ENCODE assay signal across 21 cellular contexts in genomic region chr18:63532471-63532870, GRCh38. TPM values are rescaled to one million over a fixed set of nuclear protein-coding genes. Genes with fewer than 3 reads are reported as not detected.
A peak's percentile ranks its signal among the peaks of the same experiment; 100 is the strongest.
DNase-seq lines count a peak whose midpoint lies in the region; ATAC-seq, FAIRE-seq and TF ChIP-seq lines count a peak whose summit lies in the region.
"Had no signal": no experiment of that assay in that cellular context is flagged by ENCODE, and none has a peak within 500 bp of the region (broad histone marks: within the 10 kb centered on the region; RNA-seq: fewer than 3 reads in every experiment).

No MANE protein-coding gene starts in this region.

- CTCF ChIA-PET in activated CD4-positive, alpha-beta T cell treated with anti-CD3 and anti-CD28 coated beads for 36 hours (lab: Charles Lee) = interaction anchor here (1.5 to 1.7 kb wide), 2 partner anchors 13 to 14 kb away, joined by 3 to 4 read pairs; no protein-coding TSS in a partner anchor

- peak overlapping the region in 3 of 4 donors; percentile 28 to 86 (median 83) for H3K27ac ChIP-seq in esophagus squamous epithelium
- H3K27ac ChIP-seq: 22Rv1, A549, C4-2B had no signal

- H3K27me3 Mint-ChIP-seq in activated CD4-positive, alpha-beta T cell treated with anti-CD3 and anti-CD28 coated beads for 36 hours = peaks cover 22% of the 10 kb centered on the region

- no peaks in the 10 kb centered on the region for H3K36me3 ChIP-seq in esophagus squamous epithelium

- H3K27me3 ChIP-seq in esophagus squamous epithelium = no peaks in the 10 kb centered on the region

- DNase-seq in activated CD4-positive, alpha-beta T cell treated with anti-CD3 and anti-CD28 coated beads for 36 hours = no peak
- no peak for DNase-seq in activated CD4-positive, alpha-beta T cell treated with anti-CD3 and anti-CD28 coated beads, Interleukin-2, amount 50 U/mL, for 4 hours
- DNase-seq in GM12891 (ENCODE audit: insufficient read length, low spot score) = no peak
- DNase-seq in esophagus squamous epithelium (lab: John Stamatoyannopoulos, UW) = no peak
- DNase-seq in stimulated activated CD4-positive, alpha-beta T cell treated with anti-CD3 and anti-CD28 coated beads, Interleukin-2, amount 100 ng/mL, for 24 hours = no peak
- DNase-seq: AML-193; Caco-2; CD4-positive, alpha-beta T cell; DMS79; GDM1; H9; IMR-90 had no signal

- no peak for FAIRE-seq in GM12891 (lab: Jason Lieb, UNC)
- FAIRE-seq: A549, H1, HTR-8/SVneo had no signal

- no peaks in the 10 kb centered on the region for H3K4me1 Mint-ChIP-seq in activated CD4-positive, alpha-beta T cell treated with anti-CD3 and anti-CD28 coated beads for 36 hours
- H3K4me1 Mint-ChIP-seq: H9 had no signal

- no peak overlapping the region for H3K4me3 Mint-ChIP-seq in activated CD4-positive, alpha-beta T cell treated with anti-CD3 and anti-CD28 coated beads for 36 hours
- H3K4me3 Mint-ChIP-seq: CD4-positive, alpha-beta T cell; H9 had no signal

- no peaks in the 10 kb centered on the region for H3K9me3 ChIP-seq in esophagus squamous epithelium
- H3K9me3 ChIP-seq: A549, Caco-2 had no signal

- no peak overlapping the region for H3K4me3 ChIP-seq in esophagus squamous epithelium
- H3K4me3 ChIP-seq: A549 had no signal

- TF ChIP-seq CTCF in esophagus squamous epithelium (IDR thresholded peaks at IDR 0.05) = no peak

- POLR2A ChIA-PET in activated CD4-positive, alpha-beta T cell treated with anti-CD3 and anti-CD28 coated beads for 36 hours (lab: Charles Lee) = no interaction called here

- intact Hi-C loops in activated CD4-positive, alpha-beta T cell treated with anti-CD3 and anti-CD28 coated beads for 36 hours (cut with DNase I, micrococcal nuclease) = no loop called here
- intact Hi-C loops in esophagus squamous epithelium (cut with DNase I) = no loop called here

- ATAC-seq in activated CD4-positive, alpha-beta T cell treated with anti-CD3 and anti-CD28 coated beads for 36 hours = peak; percentile 47
- ATAC-seq in HG03432 (IDR thresholded peaks at IDR 0.05; ENCODE audit: unreplicated experiment) (peak; percentile 51), HG03159 (IDR thresholded peaks at IDR 0.05; ENCODE audit: unreplicated experiment) (no peak)
- ATAC-seq: A549 had no signal

- peaks cover 0 to 27% (median 0%) of the 10 kb centered on the region in 3 donors for H3K4me1 ChIP-seq in esophagus squamous epithelium
- H3K4me1 ChIP-seq: A549, Caco-2 had no signal

- H3K9me3 Mint-ChIP-seq in activated CD4-positive, alpha-beta T cell treated with anti-CD3 and anti-CD28 coated beads for 36 hours (ENCODE audit: low read depth) = no peaks in the 10 kb centered on the region
- H3K9me3 Mint-ChIP-seq: CD4-positive, alpha-beta T cell; H9 had no signal

- H3K27ac Mint-ChIP-seq in activated CD4-positive, alpha-beta T cell treated with anti-CD3 and anti-CD28 coated beads for 36 hours = no peak overlapping the region
- H3K27ac Mint-ChIP-seq: CD4-positive, alpha-beta T cell; H9 had no signal

- no peak for TF ChIP-seq POLR2A in GM12891 (IDR thresholded peaks at IDR 0.05; ENCODE audit: low read depth, low read length)
- no peak for TF ChIP-seq POLR2A in esophagus squamous epithelium (IDR thresholded peaks at IDR 0.05)

- 65 to 72% methylated on average over 2 of the region's 2 CpGs for WGBS in esophagus squamous epithelium, 2 donors

- no peaks in the 10 kb centered on the region for H3K36me3 Mint-ChIP-seq in activated CD4-positive, alpha-beta T cell treated with anti-CD3 and anti-CD28 coated beads for 36 hours (ENCODE audit: low read depth)

TF ChIP-seq in GM12891, 5 proteins besides CTCF, POLR2A, EP300 and RAD21:
- TF ChIP-seq PAX5 (IDR thresholded peaks at IDR 0.05; ENCODE audit: insufficient read depth, low read length, severe bottlenecking) (no peak), SPI1 (IDR thresholded peaks at IDR 0.05; ENCODE audit: low read depth, low read length) (peak; percentile 46)

RNA-seq across cellular contexts. Expression of gene SERPINB12, which starts 9.7 kb away (rescaled TPM):
- not detected for total RNA-seq in activated CD4-positive, alpha-beta T cell treated with anti-CD3 and anti-CD28 coated beads for 36 hours
- polyA plus RNA-seq in GM12891 (2012; ENCODE audit: low read depth, missing spikeins) = not detected
- total RNA-seq in esophagus squamous epithelium = 10 to 100 TPM in 1 of 4 donors, 1 to 10 TPM in 1, under 1 TPM in 1, not detected in 1; 0.76 to 13.2 (median 1.5) TPM
- total RNA-seq: Caco-2; CD4-positive, alpha-beta T cell; Daoy; H1; H9; IMR-90 had no signal
- polyA plus RNA-seq: A549, BJ, H1, IMR-90 had no signal

RNA-seq across cellular contexts. Expression of gene SERPINB13, which starts 54.7 kb away (rescaled TPM):
- not detected for total RNA-seq in activated CD4-positive, alpha-beta T cell treated with anti-CD3 and anti-CD28 coated beads for 36 hours
- not detected for polyA plus RNA-seq in GM12891 (2012; ENCODE audit: low read depth, missing spikeins)
- total RNA-seq in esophagus squamous epithelium = 100 to 1,000 TPM; 168 to 354 (median 201) TPM
- total RNA-seq: Caco-2; CD4-positive, alpha-beta T cell; Daoy; H1; H9; IMR-90 had no signal
- polyA plus RNA-seq: A549, BJ, H1, IMR-90 had no signal

RNA-seq across cellular contexts. Expression of gene SERPINB5, which starts 55.7 kb away (rescaled TPM):
- total RNA-seq in activated CD4-positive, alpha-beta T cell treated with anti-CD3 and anti-CD28 coated beads for 36 hours = not detected
- 0.04 TPM for polyA plus RNA-seq in GM12891 (2012; ENCODE audit: low read depth, missing spikeins)
- 100 to 1,000 TPM; 204 to 363 (median 268) TPM for total RNA-seq in esophagus squamous epithelium
- total RNA-seq: Caco-2; CD4-positive, alpha-beta T cell; Daoy; H1; H9; IMR-90 had no signal
- polyA plus RNA-seq: BJ, IMR-90 had no signal

Comparison
In these comparisons a context has a peak if more than half of its experiments do, and no peak if none do; other contexts are left out.
1. RNA of gene SERPINB13, which starts 54.7 kb away (total RNA-seq): 168 to 354 TPM in esophagus squamous epithelium; not detected in activated CD4-positive, alpha-beta T cell treated with anti-CD3 and anti-CD28 coated beads for 36 hours; every median in the first group is over 100 times any median in the second.
2. RNA of gene SERPINB5, which starts 55.7 kb away (total RNA-seq): 204 to 363 TPM in esophagus squamous epithelium; not detected in activated CD4-positive, alpha-beta T cell treated with anti-CD3 and anti-CD28 coated beads for 36 hours; every median in the first group is over 100 times any median in the second.